ENCODE assay signal across 7 cellular contexts in genomic region chr17:63998050-63998720, GRCh38. TPM values are rescaled to one million over a fixed set of nuclear protein-coding genes. Genes with fewer than 3 reads are reported as not detected.
DNase-seq lines count a peak whose midpoint lies in the region; ATAC-seq, FAIRE-seq and TF ChIP-seq lines count a peak whose summit lies in the region.

Gene PRR29, plus strand, starts transcription at chr17:63998351. Its CDS starts 14 bp downstream, at chr17:63998365.

- peaks cover 10 to 24% (median 19%) of the 10 kb centered on the region in 3 donors for H3K4me1 Mint-ChIP-seq in IgD-negative memory B cell
- peaks cover 58% of the 10 kb centered on the region for H3K4me1 Mint-ChIP-seq in activated naive CD4-positive, alpha-beta T cell treated with anti-CD3 and anti-CD28 coated beads, Interleukin-2, amount 10 ng/mL, durations not matched to agents 7 days and 5 days

- TF ChIP-seq CTCF in cardiac muscle cell (IDR thresholded peaks at IDR 0.05; ENCODE audit: low read depth, low read length), result no peak
- TF ChIP-seq CTCF in upper lobe of right lung (IDR thresholded peaks at IDR 0.05), result no peak

- H3K27ac Mint-ChIP-seq in IgD-negative memory B cell, result peak within 1 kb of the TSS; percentile 23 to 65 (median 53)
- H3K27ac Mint-ChIP-seq in activated naive CD4-positive, alpha-beta T cell treated with anti-CD3 and anti-CD28 coated beads, Interleukin-2, amount 10 ng/mL, durations not matched to agents 7 days and 5 days, result peak within 1 kb of the TSS; percentile 71

- H3K9ac ChIP-seq in SK-N-MC (ENCODE audit: insufficient read length), result no peak within 1 kb of the TSS

- H3K27me3 Mint-ChIP-seq in IgD-negative memory B cell, result peaks cover 17% of the 10 kb centered on the region
- peaks cover 50% of the 10 kb centered on the region for H3K27me3 Mint-ChIP-seq in activated naive CD4-positive, alpha-beta T cell treated with anti-CD3 and anti-CD28 coated beads, Interleukin-2, amount 10 ng/mL, durations not matched to agents 7 days and 5 days

- H3K4me3 ChIP-seq in SK-N-MC, result peak within 1 kb of the TSS; percentile 89
- peak within 1 kb of the TSS; percentile 70 for H3K4me3 ChIP-seq in cardiac muscle cell
- peak within 1 kb of the TSS; percentile 66 for H3K4me3 ChIP-seq in upper lobe of right lung

- H3K36me3 Mint-ChIP-seq in IgD-negative memory B cell, result peaks cover 2% of the 10 kb centered on the region
- peaks cover 5% of the 10 kb centered on the region for H3K36me3 Mint-ChIP-seq in activated naive CD4-positive, alpha-beta T cell treated with anti-CD3 and anti-CD28 coated beads, Interleukin-2, amount 10 ng/mL, durations not matched to agents 7 days and 5 days

- peak; percentile 71 for ATAC-seq in upper lobe of right lung

- DNase-seq in GM18507 (ENCODE audit: extremely low spot score, insufficient read length, low read depth), result peak; percentile 90
- no peak for DNase-seq in SK-N-MC (ENCODE audit: low read depth, low spot score)
- peak; percentile 86 for DNase-seq in activated naive CD4-positive, alpha-beta T cell treated with anti-CD3 and anti-CD28 coated beads, Interleukin-2, amount 10 ng/mL, durations not matched to agents 7 days and 5 days
- peak; percentile 78 to 91 for DNase-seq in cardiac muscle cell (ENCODE audit: low read depth in 1 of 2, low spot score in 1 of 2)
- DNase-seq in posterior cingulate gyrus, result peak; percentile 28 to 94 (median 60)
- peak; percentile 86 for DNase-seq in upper lobe of right lung

- intact Hi-C loops in posterior cingulate gyrus (cut with DNase I), result no loop called here
- intact Hi-C loops in upper lobe of right lung (cut with DNase I), result no loop called here

- no peak for FAIRE-seq in GM18507 (lab: Jason Lieb, UNC)

- peak within 1 kb of the TSS; percentile 69 to 94 (median 88) for H3K4me3 Mint-ChIP-seq in IgD-negative memory B cell
- peak within 1 kb of the TSS; percentile 90 for H3K4me3 Mint-ChIP-seq in activated naive CD4-positive, alpha-beta T cell treated with anti-CD3 and anti-CD28 coated beads, Interleukin-2, amount 10 ng/mL, durations not matched to agents 7 days and 5 days

- CTCF ChIA-PET in activated naive CD4-positive, alpha-beta T cell treated with anti-CD3 and anti-CD28 coated beads, Interleukin-2, amount 10 ng/mL, durations not matched to agents 7 days and 5 days (lab: Charles Lee), result interaction anchor here (1.0 to 3.1 kb wide), 6 partner anchors 22 to 135 kb away, joined by 3 to 13 read pairs (median 6); partner anchors contain the start of genes GH1 and ICAM2

- no peak within 1 kb of the TSS for H3K27ac ChIP-seq in SK-N-MC
- no peak within 1 kb of the TSS for H3K27ac ChIP-seq in cardiac muscle cell
- H3K27ac ChIP-seq in upper lobe of right lung, result peak within 1 kb of the TSS; percentile 24

- H3K4me1 ChIP-seq in cardiac muscle cell (ENCODE audit: low read depth), result no peaks in the 10 kb centered on the region
- peaks cover 29% of the 10 kb centered on the region for H3K4me1 ChIP-seq in upper lobe of right lung

- H3K27me3 ChIP-seq in cardiac muscle cell (peaks cover 34% of the 10 kb centered on the region), upper lobe of right lung (no peaks in the 10 kb centered on the region)

- H3K9me3 Mint-ChIP-seq in IgD-negative memory B cell, result no peaks in the 10 kb centered on the region
- no peaks in the 10 kb centered on the region for H3K9me3 Mint-ChIP-seq in activated naive CD4-positive, alpha-beta T cell treated with anti-CD3 and anti-CD28 coated beads, Interleukin-2, amount 10 ng/mL, durations not matched to agents 7 days and 5 days

- H3K36me3 ChIP-seq in SK-N-MC (ENCODE audit: insufficient read depth, low read length), result no peaks in the 10 kb centered on the region
- H3K36me3 ChIP-seq in cardiac muscle cell, result no peaks in the 10 kb centered on the region
- no peaks in the 10 kb centered on the region for H3K36me3 ChIP-seq in upper lobe of right lung

- H3K9me3 ChIP-seq in SK-N-MC (ENCODE audit: low read depth, low read length) (no peaks in the 10 kb centered on the region), cardiac muscle cell (ENCODE audit: low read depth) (no peaks in the 10 kb centered on the region), upper lobe of right lung (no peaks in the 10 kb centered on the region)

RNA-seq across cellular contexts. Expression of gene PRR29, which starts in this region (rescaled TPM):
- 3.2 TPM for polyA plus RNA-seq in IgD-negative memory B cell
- 2.9 and 3.6 TPM in 2 replicates for total RNA-seq in cardiac muscle cell
- polyA plus RNA-seq in cardiac muscle cell, result 1.7 and 4.9 TPM in 2 replicates
- total RNA-seq in upper lobe of right lung, result 0.43 TPM

Comparison
In these comparisons a context has a peak if more than half of its experiments do, and no peak if none do; other contexts are left out.
1. Peak in DNase-seq, ATAC-seq, H3K4me3 ChIP-seq and H3K27ac ChIP-seq in upper lobe of right lung; RNA of the gene not detected or under 1 TPM.